ENCODE assay signal across 8 cellular contexts in the genomic region with DNA sequence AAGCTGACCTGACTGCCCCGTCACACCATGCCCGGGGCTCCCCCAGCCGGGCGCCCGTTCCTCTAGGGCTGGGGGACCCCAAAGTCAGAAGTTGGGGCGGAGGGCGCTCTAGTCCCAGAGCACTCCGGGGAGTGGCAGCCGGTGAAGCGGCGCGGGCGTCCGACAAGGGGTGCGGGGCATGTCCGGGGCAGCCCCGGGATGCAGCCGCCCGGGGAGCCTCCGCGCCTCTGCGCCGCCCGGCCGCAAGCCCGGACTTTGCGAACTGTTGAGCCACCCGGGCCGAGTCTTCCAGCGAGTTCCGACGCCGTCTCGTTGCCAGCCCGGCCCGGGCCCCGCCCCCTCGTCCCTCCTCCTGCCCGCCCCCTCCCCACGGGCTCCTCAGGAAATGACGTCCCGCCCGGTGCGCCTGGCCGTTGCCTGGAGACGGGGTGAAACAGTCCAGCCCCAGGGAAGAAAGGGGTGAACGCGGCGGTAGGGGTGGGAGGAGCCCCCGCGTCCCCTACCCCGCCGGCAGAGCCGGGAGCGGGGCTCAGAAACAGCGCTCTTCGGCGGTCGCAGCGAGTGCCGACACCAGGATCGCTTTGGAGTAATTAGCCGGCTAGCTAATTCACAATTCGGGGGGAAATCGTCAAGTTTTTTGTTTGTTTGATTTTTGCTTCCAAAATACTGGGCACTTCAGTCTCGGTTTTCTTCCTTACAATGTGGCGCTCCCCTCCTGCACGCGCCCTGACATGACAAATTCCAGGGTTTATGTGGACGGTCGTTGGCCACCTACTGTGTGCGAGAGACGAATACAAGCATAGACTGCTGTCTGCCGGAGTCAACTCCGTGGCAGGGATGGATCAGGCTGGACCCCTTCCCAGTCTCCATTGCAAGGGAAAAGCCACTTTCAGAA. TPM values are rescaled to one million over a fixed set of nuclear protein-coding genes. Genes with fewer than 3 reads are reported as not detected.
DNase-seq lines count a peak whose midpoint lies in the region; ATAC-seq and TF ChIP-seq lines count a peak whose summit lies in the region.

WHRN (minus strand) TSS at position 287 of the 895 bp plus-strand sequence. CDS start 672 bp downstream, outside the sequence.

- no peak within 1 kb of the TSS for H3K27ac ChIP-seq in RWPE2 (ENCODE audit: poor library complexity, severe bottlenecking)

- no peaks in the 10 kb centered on the region for H3K27me3 ChIP-seq in RWPE2 (ENCODE audit: insufficient read depth, poor library complexity, severe bottlenecking)

- ATAC-seq in GM21717 (IDR thresholded peaks at IDR 0.05; ENCODE audit: unreplicated experiment), result peak; percentile 78
- ATAC-seq in RWPE2 (ENCODE audit: low read depth), result peak; percentile 71
- peak; percentile 82 to 94 (median 89) for ATAC-seq in natural killer cell
- peak; percentile 84 for ATAC-seq in stimulated activated effector memory CD8-positive, alpha-beta T cell treated with anti-CD3 and anti-CD28 coated beads, Interleukin-12 subunit alpha, Interleukin-12 subunit beta, amount 100 ng/mL, for 72 hours

- peaks cover 4% of the 10 kb centered on the region for H3K4me1 ChIP-seq in RWPE2 (ENCODE audit: insufficient read depth, poor library complexity, severe bottlenecking)

- no peaks in the 10 kb centered on the region for H3K36me3 ChIP-seq in RWPE2 (ENCODE audit: low read depth)

- DNase-seq in COR-L47 (lab: John Stamatoyannopoulos, UW) (peak; percentile 92), LHCN-M2 (ENCODE audit: low read depth) (peak; percentile 78), RWPE2 (ENCODE audit: low spot score) (peak; percentile 90), fibroblast of the aortic adventitia (ENCODE audit: low read depth) (peak; percentile 73), natural killer cell (peak; percentile 86)
- DNase-seq in activated effector memory CD4-positive, alpha-beta T cell treated with Interleukin-2 at 50 U/mL for 16 hours, result peak; percentile 79
- DNase-seq in stimulated activated effector memory CD8-positive, alpha-beta T cell treated with anti-CD3 and anti-CD28 coated beads, Interleukin-12 subunit alpha, Interleukin-12 subunit beta, amount 100 ng/mL, for 72 hours (ENCODE audit: low spot score in 2 of 2), result peak; percentile 79 to 92

- intact Hi-C loops in natural killer cell (cut with micrococcal nuclease), result loop anchor here (5.0 kb wide), 1 partner anchor 168 kb away; no protein-coding TSS in a partner anchor

- H3K27ac Mint-ChIP-seq in natural killer cell, result peak within 1 kb of the TSS; percentile 83 to 91
- H3K27ac Mint-ChIP-seq in stimulated activated effector memory CD8-positive, alpha-beta T cell treated with anti-CD3 and anti-CD28 coated beads, Interleukin-12 subunit alpha, Interleukin-12 subunit beta, amount 100 ng/mL, for 72 hours, result peak within 1 kb of the TSS; percentile 84

- peak within 1 kb of the TSS; percentile 91 for H3K4me3 Mint-ChIP-seq in natural killer cell
- H3K4me3 Mint-ChIP-seq in stimulated activated effector memory CD8-positive, alpha-beta T cell treated with anti-CD3 and anti-CD28 coated beads, Interleukin-12 subunit alpha, Interleukin-12 subunit beta, amount 100 ng/mL, for 72 hours, result peak within 1 kb of the TSS; percentile 80

- peaks cover 37 to 44% of the 10 kb centered on the region in 2 donors for H3K27me3 Mint-ChIP-seq in natural killer cell (ENCODE audit: low read depth in 2 of 2)

- no peaks in the 10 kb centered on the region for H3K9me3 ChIP-seq in RWPE2 (ENCODE audit: severe bottlenecking)

- H3K36me3 Mint-ChIP-seq in natural killer cell, result no peaks in the 10 kb centered on the region
- peaks cover 28% of the 10 kb centered on the region for H3K36me3 Mint-ChIP-seq in stimulated activated effector memory CD8-positive, alpha-beta T cell treated with anti-CD3 and anti-CD28 coated beads, Interleukin-12 subunit alpha, Interleukin-12 subunit beta, amount 100 ng/mL, for 72 hours

- H3K4me3 ChIP-seq in RWPE2 (ENCODE audit: severe bottlenecking) (peak within 1 kb of the TSS; percentile 50), fibroblast of the aortic adventitia (ENCODE audit: low read depth, low read length) (peak within 1 kb of the TSS; percentile 73)

- TF ChIP-seq CTCF in RWPE2 (IDR thresholded peaks at IDR 0.05; ENCODE audit: poor library complexity, severe bottlenecking) (no peak), fibroblast of the aortic adventitia (IDR thresholded peaks at IDR 0.05; ENCODE audit: insufficient read depth, low read length) (no peak), natural killer cell (IDR thresholded peaks at IDR 0.05) (no peak)

- H3K9me3 Mint-ChIP-seq in natural killer cell, result no peaks in the 10 kb centered on the region
- H3K9me3 Mint-ChIP-seq in stimulated activated effector memory CD8-positive, alpha-beta T cell treated with anti-CD3 and anti-CD28 coated beads, Interleukin-12 subunit alpha, Interleukin-12 subunit beta, amount 100 ng/mL, for 72 hours, result no peaks in the 10 kb centered on the region

- peaks cover 25 to 28% of the 10 kb centered on the region in 2 donors for H3K4me1 Mint-ChIP-seq in natural killer cell
- peaks cover 38% of the 10 kb centered on the region for H3K4me1 Mint-ChIP-seq in stimulated activated effector memory CD8-positive, alpha-beta T cell treated with anti-CD3 and anti-CD28 coated beads, Interleukin-12 subunit alpha, Interleukin-12 subunit beta, amount 100 ng/mL, for 72 hours

RNA-seq across cellular contexts. Expression of gene WHRN, which starts in this region (rescaled TPM):
- total RNA-seq in LHCN-M2 (2014; rRNA removed) (0.83 and 1.4 TPM in 2 replicates), fibroblast of the aortic adventitia (ENCODE audit: low replicate concordance) (2.1 and 3.5 TPM in 2 replicates), natural killer cell (10 to 100 TPM; 29.8 to 90.6 (median 36.8) TPM)
- 1.5 TPM for polyA plus RNA-seq in LHCN-M2 (2012)
